In the genomic region with DNA sequence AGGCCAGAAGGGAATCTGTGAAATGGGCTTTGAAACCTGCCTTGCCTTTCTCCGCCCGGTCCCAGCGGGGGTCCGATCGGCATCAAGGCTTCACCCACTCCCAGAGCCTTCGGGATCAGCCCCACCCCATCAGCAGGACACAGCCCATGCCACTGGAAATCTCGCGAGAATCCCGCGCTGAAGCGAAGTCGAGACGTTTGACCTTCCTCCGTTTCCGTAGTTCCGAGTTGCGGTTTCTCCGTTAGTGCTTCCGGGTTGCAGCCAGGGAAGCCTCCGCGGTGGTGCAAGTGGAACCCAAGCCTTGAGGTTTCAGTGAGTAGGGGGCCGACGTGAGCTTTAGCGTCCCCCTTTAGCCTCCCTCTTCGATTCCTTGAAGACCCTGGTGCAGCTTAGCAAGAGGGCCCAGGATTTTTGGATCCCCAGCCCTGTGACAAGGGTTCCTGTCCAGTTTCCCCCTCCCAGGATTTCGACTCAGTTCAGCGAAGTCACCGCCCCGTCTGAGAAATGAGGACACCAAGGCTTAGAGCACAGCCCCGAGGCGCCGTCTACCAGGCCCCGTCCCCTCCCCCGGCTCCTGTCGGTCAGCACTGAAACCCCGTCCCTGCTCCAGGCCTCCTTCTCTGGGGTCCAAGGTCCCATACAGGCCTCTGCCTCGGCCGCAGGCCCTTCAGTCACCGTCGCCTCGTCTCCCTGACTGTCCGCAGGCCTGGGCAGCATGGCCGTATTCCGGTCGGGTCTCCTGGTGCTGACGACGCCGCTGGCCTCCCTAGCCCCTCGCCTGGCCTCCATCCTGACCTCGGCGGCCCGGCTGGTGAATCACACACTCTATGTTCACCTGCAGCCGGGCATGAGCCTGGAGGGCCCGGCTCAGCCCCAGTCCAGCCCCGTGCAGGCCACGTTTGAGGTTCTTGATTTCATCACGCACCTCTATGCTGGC, we compare ENCODE assay signal across 8 cellular contexts. TPM values are rescaled to one million over a fixed set of nuclear protein-coding genes. Genes with fewer than 3 reads are reported as not detected.
DNase-seq lines count a peak whose midpoint lies in the region; ATAC-seq and TF ChIP-seq lines count a peak whose summit lies in the region.

Gene COASY, plus strand, starts transcription at position 241 of the 937 bp plus-strand sequence. Its CDS starts 475 bp downstream, at position 716.

- H2AFZ ChIP-seq in OCI-LY7 (ENCODE audit: low read length): peak within 1 kb of the TSS; percentile 81; the same call in 1 of the 2 replicates

- H3K4me1 ChIP-seq in OCI-LY7 (ENCODE audit: insufficient read depth, low read length, poor library complexity, severe bottlenecking): peaks cover 34% of the 10 kb centered on the region

- peaks cover 17 to 26% (median 19%) of the 10 kb centered on the region in 3 donors for H3K4me1 Mint-ChIP-seq in IgD-negative memory B cell
- peaks cover 27% of the 10 kb centered on the region for H3K4me1 Mint-ChIP-seq in endothelial cell (ENCODE audit: unreplicated experiment)

- peaks cover 26% of the 10 kb centered on the region for H3K79me2 ChIP-seq in OCI-LY7 (ENCODE audit: insufficient read depth, low read depth, low read length)

- peak within 1 kb of the TSS; percentile 73 for H3K4me2 ChIP-seq in OCI-LY7 (ENCODE audit: low read length)

- H3K4me3 ChIP-seq in OCI-LY7 (ENCODE audit: low read depth, low read length, poor library complexity, severe bottlenecking): peak within 1 kb of the TSS; percentile 82

- TSS peak; percentile 79 for BruUV-seq in OCI-LY7 (replicated peaks; lab: Mats Ljungman, UMichigan)

- H3K9me2 ChIP-seq in OCI-LY7 (ENCODE audit: insufficient read depth, low read length): no peaks in the 10 kb centered on the region

- in situ Hi-C loops in GM13977 (cut with MboI; ENCODE audit: low pct_unique_long_range_greater_than_20kb, low sequenced_read_pairs, unreplicated experiment): loop anchor here (25.0 kb wide), 1 partner anchor 375 kb away; no protein-coding TSS in a partner anchor

- H3K4me3 Mint-ChIP-seq in IgD-negative memory B cell: peak within 1 kb of the TSS; percentile 91 to 98 (median 96)
- peak within 1 kb of the TSS; percentile 95 for H3K4me3 Mint-ChIP-seq in endothelial cell (ENCODE audit: unreplicated experiment)

- H3K36me3 Mint-ChIP-seq in IgD-negative memory B cell (peaks cover 1% of the 10 kb centered on the region), endothelial cell (ENCODE audit: low read depth, unreplicated experiment) (peaks cover 4% of the 10 kb centered on the region)

- ATAC-seq in HG03521 (IDR thresholded peaks at IDR 0.05; ENCODE audit: unreplicated experiment): no peak

- H3K9me3 ChIP-seq in OCI-LY7 (ENCODE audit: low read length): no peaks in the 10 kb centered on the region

- CTCF ChIA-PET in OCI-LY7 (lab: Charles Lee; ENCODE audit: unreplicated experiment): no interaction called here

- intact Hi-C loops in OCI-LY7 (cut with micrococcal nuclease; ENCODE audit: unreplicated experiment): no loop called here

- DNase-seq in GM13977 (ENCODE audit: low spot score) (peak; percentile 94), OCI-LY7 (ENCODE audit: low spot score) (peak; percentile 98), endothelial cell (ENCODE audit: low spot score) (peak; percentile 93), mesenteric fat pad (ENCODE audit: low spot score) (peak; percentile 97)
- peak; percentile 96 for DNase-seq in activated CD8-positive, alpha-beta memory T cell treated with anti-CD3 and anti-CD28 coated beads, Interleukin-2, amount 50 U/mL, for 48 hours
- peak; percentile 80 for DNase-seq in stimulated activated CD8-positive, alpha-beta memory T cell treated with anti-CD3 and anti-CD28 coated beads, Interleukin-12 subunit alpha, Interleukin-12 subunit beta, amount 100 ng/mL, for 4 hours (ENCODE audit: low read depth)

- no peaks in the 10 kb centered on the region for H3K27me3 Mint-ChIP-seq in IgD-negative memory B cell
- peaks cover 11% of the 10 kb centered on the region for H3K27me3 Mint-ChIP-seq in endothelial cell (ENCODE audit: unreplicated experiment)

- H3K36me3 ChIP-seq in OCI-LY7 (ENCODE audit: insufficient read depth, low read length): peaks cover 39% of the 10 kb centered on the region

- TF ChIP-seq CTCF in GM13977 (IDR thresholded peaks at IDR 0.05; ENCODE audit: extremely low read depth, insufficient read depth, missing control alignments) (no peak), OCI-LY7 (conservative IDR thresholded peaks at IDR 0.05; ENCODE audit: low read length) (no peak), endothelial cell (IDR thresholded peaks at IDR 0.05; ENCODE audit: unreplicated experiment) (no peak)

- H3K27ac Mint-ChIP-seq in IgD-negative memory B cell (peak within 1 kb of the TSS; percentile 88 to 94 (median 94)), endothelial cell (ENCODE audit: unreplicated experiment) (peak within 1 kb of the TSS; percentile 94)

- no peaks in the 10 kb centered on the region for H4K20me1 ChIP-seq in OCI-LY7 (ENCODE audit: insufficient read depth, low read length)

- POLR2A ChIA-PET in OCI-LY7 (lab: Charles Lee): interaction anchor here (0.6 kb wide), 1 partner anchor 44 kb away, joined by 5 read pairs; no protein-coding TSS in a partner anchor

- H3K27ac ChIP-seq in OCI-LY7 (ENCODE audit: low read depth, low read length, poor library complexity, severe bottlenecking): peak within 1 kb of the TSS; percentile 55

- H3K9me3 Mint-ChIP-seq in IgD-negative memory B cell: no peaks in the 10 kb centered on the region
- no peaks in the 10 kb centered on the region for H3K9me3 Mint-ChIP-seq in endothelial cell (ENCODE audit: unreplicated experiment)

RNA-seq across cellular contexts. Expression of gene COASY, which starts in this region (rescaled TPM):
- 64.9 TPM for polyA plus RNA-seq in IgD-negative memory B cell
- 32.6 and 42.9 TPM in 2 replicates for total RNA-seq in OCI-LY7 (2014; rRNA removed; shearing (Covaris generic))
- total RNA-seq in OCI-LY7 (2022): 123 and 125 TPM in 2 replicates
- 66.3 TPM for total RNA-seq in endothelial cell (ENCODE audit: unreplicated experiment)
- total RNA-seq in mesenteric fat pad: 57.3 TPM
